ENCODE assay signal across 15 cellular contexts in genomic region chr11:19769820-19770219, GRCh38. TPM values are rescaled to one million over a fixed set of nuclear protein-coding genes. Genes with fewer than 3 reads are reported as not detected.
DNase-seq lines count a peak whose midpoint lies in the region; ATAC-seq, FAIRE-seq and TF ChIP-seq lines count a peak whose summit lies in the region.
"Had no signal": no experiment of that assay in that cellular context is flagged by ENCODE, and none has a peak within 500 bp of the region (broad histone marks: within the 10 kb centered on the region; RNA-seq: fewer than 3 reads in every experiment).

No MANE protein-coding gene starts in this region.

- H3K36me3 Mint-ChIP-seq in Caco-2 (ENCODE audit: insufficient read depth, unreplicated experiment) (no peaks in the 10 kb centered on the region), progenitor cell of endocrine pancreas (ENCODE audit: insufficient read depth) (no peaks in the 10 kb centered on the region)

- peak overlapping the region; percentile 3 for H3K27ac ChIP-seq in mesodermal cell (ENCODE audit: low read depth, low read length, severe bottlenecking)
- H3K27ac ChIP-seq in caudate nucleus (ENCODE audit: low read depth, low read length): no peak overlapping the region
- H3K27ac ChIP-seq in small intestine (ENCODE audit: low read depth in 1 of 2, low read length in 1 of 2): no peak overlapping the region
- H3K27ac ChIP-seq: KMS-11, tibial nerve had no signal

- CTCF ChIA-PET in Caco-2 (lab: Charles Lee): no interaction called here

- H3K36me3 ChIP-seq in mesodermal cell (ENCODE audit: control insufficient read depth, insufficient read depth, low read length) (no peaks in the 10 kb centered on the region), Caco-2 (ENCODE audit: control insufficient read depth, insufficient read depth, low read length) (no peaks in the 10 kb centered on the region), small intestine (ENCODE audit: control insufficient read depth in 2 of 2, insufficient read depth in 2 of 2, low read length in 2 of 2) (no peaks in the 10 kb centered on the region)
- H3K36me3 ChIP-seq: tibial nerve had no signal

- H3K4me3 Mint-ChIP-seq in Caco-2 (ENCODE audit: unreplicated experiment) (no peak overlapping the region), progenitor cell of endocrine pancreas (ENCODE audit: low read depth) (no peak overlapping the region)

- no peak for TF ChIP-seq CTCF in astrocyte of the cerebellum (IDR thresholded peaks at IDR 0.05; ENCODE audit: low read depth, low read length, missing control alignments)
- TF ChIP-seq CTCF in Caco-2 (IDR thresholded peaks at IDR 0.05; ENCODE audit: insufficient read depth in 1 of 2, low read depth in 1 of 2, low read length in 1 of 2, severe bottlenecking in 1 of 2, unreplicated experiment in 1 of 2): no peak
- TF ChIP-seq CTCF in progenitor cell of endocrine pancreas (IDR thresholded peaks at IDR 0.05; ENCODE audit: unreplicated experiment): no peak

- in situ Hi-C loops in astrocyte of the cerebellum (cut with HindIII; ENCODE audit: low sequenced_read_pairs): no loop called here

- no peak overlapping the region for H3K4me3 ChIP-seq in astrocyte of the cerebellum (ENCODE audit: low read depth, low read length)
- no peak overlapping the region for H3K4me3 ChIP-seq in mesodermal cell (ENCODE audit: extremely low read depth, insufficient read depth, low read length, poor library complexity, severe bottlenecking)
- H3K4me3 ChIP-seq in Caco-2 (ENCODE audit: low read depth, low read length): no peak overlapping the region
- H3K4me3 ChIP-seq in small intestine (ENCODE audit: low read depth in 1 of 2, low read length in 2 of 2): no peak overlapping the region
- H3K4me3 ChIP-seq: lung, tibial nerve had no signal

- H3K27me3 ChIP-seq in Caco-2 (replicated peaks; ENCODE audit: control insufficient read depth, insufficient read depth, low read length): no peaks in the 10 kb centered on the region
- H3K27me3 ChIP-seq in small intestine (ENCODE audit: control insufficient read depth in 2 of 2, insufficient read depth in 2 of 2, low read length in 2 of 2): peaks cover 0 to 3% of the 10 kb centered on the region in 2 donors
- H3K27me3 ChIP-seq: tibial nerve had no signal

- peak; percentile 55 for ATAC-seq in HG03442 (IDR thresholded peaks at IDR 0.05; ENCODE audit: unreplicated experiment)

- H3K9me3 ChIP-seq in mesodermal cell (ENCODE audit: control insufficient read depth, low read length) (no peaks in the 10 kb centered on the region), Caco-2 (no peaks in the 10 kb centered on the region), small intestine (ENCODE audit: control insufficient read depth, low read depth) (no peaks in the 10 kb centered on the region)
- H3K9me3 ChIP-seq: tibial nerve had no signal

- FAIRE-seq in small intestine (lab: Jason Lieb, UNC): no peak

- DNase-seq in EH (ENCODE audit: low read depth) (peak; percentile 85), astrocyte of the cerebellum (ENCODE audit: low read depth) (peak; percentile 84), Caco-2 (no peak), progenitor cell of endocrine pancreas (ENCODE audit: low spot score, unreplicated experiment) (no peak), caudate nucleus (lab: John Stamatoyannopoulos, UW) (no peak), small intestine (no peak)
- DNase-seq: activated CD4-positive, CD25-positive, alpha-beta regulatory T cell treated with anti-CD3 and anti-CD28 coated beads, Interleukin-2, amount 50 U/mL, for 72 hours; activated effector memory CD4-positive, alpha-beta T cell treated with Interleukin-2 at 50 U/mL for 16 hours; NCI-H345; SIG-M5 had no signal

- BruUV-seq in Caco-2 (replicated peaks; lab: Mats Ljungman, UMichigan): no TSS peak

- H3K27ac Mint-ChIP-seq in Caco-2 (ENCODE audit: unreplicated experiment) (no peak overlapping the region), progenitor cell of endocrine pancreas (no peak overlapping the region)

- H3K4me1 ChIP-seq in mesodermal cell (ENCODE audit: control insufficient read depth, insufficient read depth, low read length, poor library complexity, severe bottlenecking): peaks cover 26% of the 10 kb centered on the region
- H3K4me1 ChIP-seq in Caco-2: peaks cover 14% of the 10 kb centered on the region
- no peaks in the 10 kb centered on the region for H3K4me1 ChIP-seq in small intestine (ENCODE audit: control insufficient read depth in 2 of 2, insufficient read depth in 1 of 2, low read depth in 1 of 2, low read length in 1 of 2)

- POLR2A ChIA-PET in Caco-2 (lab: Charles Lee): no interaction called here

- WGBS in mesodermal cell (ENCODE audit: insufficient coverage in 2 of 2), 2 experiments: no CpG with 5 or more reads among the region's 1 CpG
- WGBS in small intestine, 3 donors: 53 to 91% (median 73%) methylated on average over 1 of the region's 1 CpG

- H3K4me1 Mint-ChIP-seq in Caco-2 (ENCODE audit: low read depth, unreplicated experiment) (no peaks in the 10 kb centered on the region), progenitor cell of endocrine pancreas (ENCODE audit: low read depth) (peaks cover 22% of the 10 kb centered on the region)

- H3K27me3 Mint-ChIP-seq in Caco-2 (ENCODE audit: insufficient read depth, unreplicated experiment): peaks cover 4% of the 10 kb centered on the region
- H3K27me3 Mint-ChIP-seq in progenitor cell of endocrine pancreas: peaks cover 22% of the 10 kb centered on the region

- H3K9me3 Mint-ChIP-seq in Caco-2 (ENCODE audit: unreplicated experiment) (no peaks in the 10 kb centered on the region), progenitor cell of endocrine pancreas (ENCODE audit: low read depth) (no peaks in the 10 kb centered on the region)

- intact Hi-C loops in Caco-2 (cut with micrococcal nuclease; ENCODE audit: unreplicated experiment): no loop called here

RNA-seq across cellular contexts. Expression of gene NAV2, which starts 57.2 kb away (rescaled TPM):
- polyA plus RNA-seq in mesodermal cell (2013, experiment 1 of 2): 32.9 TPM
- polyA plus RNA-seq in mesodermal cell (2013, experiment 2 of 2): 33.4 TPM
- 63.5 and 64.7 TPM in 2 replicates for total RNA-seq in Caco-2 (2022)
- 88.3 and 101 TPM in 2 replicates for total RNA-seq in progenitor cell of endocrine pancreas
- polyA plus RNA-seq in small intestine: 1 to 10 TPM; 1.6 to 6.5 (median 2.0) TPM

Comparison
In these comparisons a context has a peak if more than half of its experiments do, and no peak if none do; other contexts are left out.
1. DNase-seq: peak in EH (single experiment) and astrocyte of the cerebellum (single experiment); none in Caco-2 (0 of 2), progenitor cell of endocrine pancreas (single experiment), caudate nucleus (0 of 61) and small intestine (single experiment).